ENCODE assay signal across 1 cellular context in the genomic region with DNA sequence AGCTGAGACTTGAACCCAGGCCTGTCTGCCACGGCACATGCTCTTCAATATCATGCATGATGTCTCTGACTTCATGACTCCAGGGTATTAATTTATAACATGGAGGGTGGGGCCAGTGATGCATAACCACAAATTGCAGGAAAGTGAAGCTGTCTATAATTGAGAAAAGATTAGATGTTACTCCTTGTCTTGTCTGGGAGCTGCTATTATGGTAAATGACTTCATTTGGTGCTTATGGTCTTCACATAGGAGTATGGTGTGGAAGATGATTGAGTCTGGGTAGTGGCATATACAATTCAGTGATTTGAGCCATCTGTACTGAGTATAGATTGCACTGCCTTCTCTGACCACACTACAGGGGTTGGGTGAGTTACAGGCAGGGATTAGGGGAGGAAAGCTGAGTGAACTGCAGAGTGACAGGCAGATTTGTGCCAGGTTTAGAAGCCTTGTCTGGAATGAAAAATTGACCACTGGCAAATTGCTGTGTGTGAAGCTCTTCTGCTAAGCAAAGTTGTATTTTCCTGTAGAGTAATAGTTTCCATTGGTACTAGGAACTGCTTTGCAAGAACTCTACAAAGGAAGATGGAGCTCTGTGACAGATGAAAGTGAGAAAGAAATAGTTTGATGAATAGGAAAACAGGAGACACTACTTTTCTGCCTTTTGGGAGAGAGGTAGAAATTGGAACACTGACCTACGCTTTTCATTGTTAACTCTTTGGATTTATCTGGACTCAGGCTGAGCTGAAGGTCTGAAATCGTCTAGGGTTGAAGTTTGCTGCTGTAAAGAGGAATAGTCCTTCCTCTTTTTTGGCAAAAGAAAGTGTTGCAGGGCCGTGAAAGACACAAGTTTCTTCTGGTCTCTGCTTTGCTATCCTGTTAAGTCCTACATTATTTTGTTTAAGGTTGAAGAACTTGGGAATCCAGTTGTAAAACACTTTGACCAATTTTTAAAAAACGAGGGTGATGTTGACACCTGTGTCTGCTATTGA.
TF ChIP-seq lines count a peak whose summit lies in the region.

No MANE protein-coding gene starts in this region.

TF ChIP-seq in GM23338, 12 proteins besides CTCF, POLR2A, EP300 and RAD21 (continued from another document):
- TF ChIP-seq STAT1 (IDR thresholded peaks at IDR 0.05; ENCODE audit: unreplicated experiment): no peak
